1 cellular context compared by ENCODE assay signal in genomic region chr1:6205849-6206845, GRCh38.
A peak's percentile ranks its signal among the peaks of the same experiment; 100 is the strongest.
TF ChIP-seq lines count a peak whose summit lies in the region.

Gene RNF207 (plus strand): TSS chr1:6206119. CDS start chr1:6206536, 417 bp downstream.

TF ChIP-seq in GM12878, 131 proteins besides CTCF, POLR2A, EP300 and RAD21 (continued from another document and continues in another):
- TF ChIP-seq REST (IDR thresholded peaks at IDR 0.05; ENCODE audit: low read depth, low read length) (no peak), FOXM1 (IDR thresholded peaks at IDR 0.05; ENCODE audit: low read depth, low read length) (no peak), IRF3 (IDR thresholded peaks at IDR 0.05) (0 out of 2 replicates have a peak, but pooled peaks have one; percentile 4), PML (IDR thresholded peaks at IDR 0.05; ENCODE audit: low read length) (no peak; the same call in 1 of the 2 replicates), MTA2 (IDR thresholded peaks at IDR 0.05; ENCODE audit: low read depth) (peak; percentile 23; the same call in 1 of the 2 replicates), CREM (IDR thresholded peaks at IDR 0.05; ENCODE audit: low read depth) (0 out of 2 replicates have a peak, but pooled peaks have one; percentile 46), NR2F1 (conservative IDR thresholded peaks at IDR 0.05) (peak; percentile 48; the same call in 1 of the 2 replicates), IKZF1 (conservative IDR thresholded peaks at IDR 0.05) (peak; percentile 92), SIN3A (IDR thresholded peaks at IDR 0.05; ENCODE audit: low read depth, low read length) (peak; percentile 78; the same call in 1 of the 2 replicates), E4F1 (IDR thresholded peaks at IDR 0.05; ENCODE audit: borderline replicate concordance, partially characterized antibody) (no peak), ATF2 (IDR thresholded peaks at IDR 0.05; ENCODE audit: low read length) (no peak), POU2F2 (IDR thresholded peaks at IDR 0.05; ENCODE audit: borderline replicate concordance, low read depth, low read length) (peak; percentile 49; the same call in 1 of the 3 replicates), TBL1XR1 (IDR thresholded peaks at IDR 0.05; ENCODE audit: low read depth, low read length) (peak; percentile 78), BCL11A (IDR thresholded peaks at IDR 0.05; ENCODE audit: low read depth, low read length) (no peak), MAX (IDR thresholded peaks at IDR 0.05; ENCODE audit: low read depth, low read length) (0 out of 2 replicates have a peak, but pooled peaks have one; percentile 16), RBBP5 (conservative IDR thresholded peaks at IDR 0.05) (no peak), YY1 (IDR thresholded peaks at IDR 0.05; ENCODE audit: low read depth, low read length) (0 out of 2 replicates have a peak, but pooled peaks have one; percentile 49), RELB (IDR thresholded peaks at IDR 0.05; ENCODE audit: low read depth) (peak; percentile 89), SRF (IDR thresholded peaks at IDR 0.05; ENCODE audit: low read depth in 2 of 2, low read length in 2 of 2) (no peak), HDAC2 (IDR thresholded peaks at IDR 0.05) (no peak), SKIL (IDR thresholded peaks at IDR 0.05; ENCODE audit: low read depth, poor library complexity, severe bottlenecking) (no peak), CHD2 (IDR thresholded peaks at IDR 0.05; ENCODE audit: borderline replicate concordance, low read depth, low read length) (no peak), SP1 (IDR thresholded peaks at IDR 0.05; ENCODE audit: low read depth, low read length) (peak; percentile 20), MTA3 (IDR thresholded peaks at IDR 0.05; ENCODE audit: borderline replicate concordance, low read length) (no peak), EED (IDR thresholded peaks at IDR 0.05; ENCODE audit: low read depth) (peak; percentile 57), ZNF24 (IDR thresholded peaks at IDR 0.05) (no peak), ELK1 (IDR thresholded peaks at IDR 0.05; ENCODE audit: low read depth, low read length) (peak; percentile 47; the same call in 1 of the 2 replicates), NFXL1 (IDR thresholded peaks at IDR 0.05; ENCODE audit: borderline replicate concordance) (no peak), SMAD1 (IDR thresholded peaks at IDR 0.05; ENCODE audit: low read depth, partially characterized antibody) (no peak), SMARCA5 (IDR thresholded peaks at IDR 0.05) (0 out of 2 replicates have a peak, but pooled peaks have one; percentile 49), CHD1 (IDR thresholded peaks at IDR 0.05; ENCODE audit: low read depth, low read length) (no peak), JUNB (IDR thresholded peaks at IDR 0.05) (no peak), PKNOX1 (IDR thresholded peaks at IDR 0.05) (no peak), IRF4 (IDR thresholded peaks at IDR 0.05; ENCODE audit: low read depth, low read length) (no peak), NR2C2 (IDR thresholded peaks at IDR 0.05; ENCODE audit: borderline replicate concordance, control insufficient read depth, insufficient read length, low read depth) (no peak), BRCA1 (IDR thresholded peaks at IDR 0.05; ENCODE audit: low read depth, low read length) (no peak), BACH1 (IDR thresholded peaks at IDR 0.05; ENCODE audit: borderline replicate concordance) (no peak), YBX1 (IDR thresholded peaks at IDR 0.05) (no peak), ATF3 (IDR thresholded peaks at IDR 0.05; ENCODE audit: borderline replicate concordance, extremely low read depth, low read depth, low read length) (no peak), TAF1 (IDR thresholded peaks at IDR 0.05; ENCODE audit: borderline replicate concordance, low read depth, low read length) (0 out of 2 replicates have a peak, but pooled peaks have one; percentile 49), ZSCAN29 (IDR thresholded peaks at IDR 0.05) (no peak), NFYA (IDR thresholded peaks at IDR 0.05; ENCODE audit: borderline replicate concordance, low read depth, low read length) (no peak), EZH2 (IDR thresholded peaks at IDR 0.05; ENCODE audit: borderline replicate concordance, control insufficient read depth, low read depth, low read length) (no peak), TCF3 (IDR thresholded peaks at IDR 0.05; ENCODE audit: borderline replicate concordance, insufficient read depth, low read depth, low read length) (no peak), HSF1 (IDR thresholded peaks at IDR 0.05; ENCODE audit: low read depth, low read length) (no peak), WRNIP1 (IDR thresholded peaks at IDR 0.05; ENCODE audit: borderline replicate concordance, low read depth, low read length) (no peak), SMC3 (IDR thresholded peaks at IDR 0.05; ENCODE audit: borderline replicate concordance, low read length) (no peak), ATF7 (IDR thresholded peaks at IDR 0.05; ENCODE audit: low read depth) (no peak), SMAD5 (IDR thresholded peaks at IDR 0.05; ENCODE audit: low read depth) (0 out of 2 replicates have a peak, but pooled peaks have one; percentile 39), ETV6 (conservative IDR thresholded peaks at IDR 0.05 in 1 of 2, IDR thresholded peaks at IDR 0.05 in 1 of 2; ENCODE audit: borderline replicate concordance in 1 of 2, low read depth in 1 of 2) (no peak)
